Comparison of ENCODE assay signal across 13 cellular contexts in genomic region chr2:64650257-64650656, GRCh38. TPM values are rescaled to one million over a fixed set of nuclear protein-coding genes. Genes with fewer than 3 reads are reported as not detected.
DNase-seq lines count a peak whose midpoint lies in the region; ATAC-seq and TF ChIP-seq lines count a peak whose summit lies in the region.
"Had no signal": no experiment of that assay in that cellular context is flagged by ENCODE, and none has a peak within 500 bp of the region (broad histone marks: within the 10 kb centered on the region; RNA-seq: fewer than 3 reads in every experiment).

No MANE protein-coding gene starts in this region.

- peaks cover 74% of the 10 kb centered on the region for H4K20me1 ChIP-seq in neural progenitor cell (ENCODE audit: low read depth)

- no peak for TF ChIP-seq POLR2A in body of pancreas (IDR thresholded peaks at IDR 0.05)
- no peak for TF ChIP-seq POLR2A in vagina (IDR thresholded peaks at IDR 0.05)

- TF ChIP-seq CTCF in body of pancreas (IDR thresholded peaks at IDR 0.05), result no peak
- no peak for TF ChIP-seq CTCF in neural progenitor cell (IDR thresholded peaks at IDR 0.05)
- no peak for TF ChIP-seq CTCF in vagina (IDR thresholded peaks at IDR 0.05)

- H3K9ac ChIP-seq in neural progenitor cell, result no peak overlapping the region

- H3K27me3 Mint-ChIP-seq in neural progenitor cell (ENCODE audit: insufficient read depth, low read depth), result no peaks in the 10 kb centered on the region
- no peaks in the 10 kb centered on the region for H3K27me3 Mint-ChIP-seq in stimulated activated naive B cell treated with anti-CD40 and anti-IgM and Interleukin-4, amounts not matched to agents 10 μg/mL and 1 μg/mL and 100 μg/mL, for 72 hours
- H3K27me3 Mint-ChIP-seq: activated CD8-positive, alpha-beta memory T cell treated with anti-CD3 and anti-CD28 coated beads, Interleukin-2, amount 10 ng/mL, durations not matched to agents 7 days and 5 days; naive B cell had no signal

- H3K27ac ChIP-seq in right cardiac atrium (ENCODE audit: low read length) (peak overlapping the region; percentile 48), body of pancreas (peak overlapping the region in 3 of 4 donors; percentile 44 to 80 (median 71)), neural progenitor cell (no peak overlapping the region), vagina (peak overlapping the region; percentile 67)

- 68% methylated on average over 5 of the region's 5 CpGs for WGBS in right cardiac atrium
- 55% methylated on average over 5 of the region's 5 CpGs for WGBS in body of pancreas, 2 donors

- peak overlapping the region; percentile 31 for H3K4me3 Mint-ChIP-seq in neural progenitor cell
- no peak overlapping the region for H3K4me3 Mint-ChIP-seq in stimulated activated naive B cell treated with anti-CD40 and anti-IgM and Interleukin-4, amounts not matched to agents 10 μg/mL and 1 μg/mL and 100 μg/mL, for 72 hours
- H3K4me3 Mint-ChIP-seq: activated CD8-positive, alpha-beta memory T cell treated with anti-CD3 and anti-CD28 coated beads, Interleukin-2, amount 10 ng/mL, durations not matched to agents 7 days and 5 days had no signal

- H3K9me3 ChIP-seq in right cardiac atrium (ENCODE audit: control insufficient read depth, low read length) (no peaks in the 10 kb centered on the region), body of pancreas (no peaks in the 10 kb centered on the region), neural progenitor cell (ENCODE audit: low read depth) (no peaks in the 10 kb centered on the region), vagina (no peaks in the 10 kb centered on the region)

- no peaks in the 10 kb centered on the region for H3K9me3 Mint-ChIP-seq in neural progenitor cell
- H3K9me3 Mint-ChIP-seq in stimulated activated naive B cell treated with anti-CD40 and anti-IgM and Interleukin-4, amounts not matched to agents 10 μg/mL and 1 μg/mL and 100 μg/mL, for 72 hours, result no peaks in the 10 kb centered on the region
- H3K9me3 Mint-ChIP-seq: naive B cell had no signal

- H3K27ac Mint-ChIP-seq in neural progenitor cell, result no peak overlapping the region
- no peak overlapping the region for H3K27ac Mint-ChIP-seq in stimulated activated naive B cell treated with anti-CD40 and anti-IgM and Interleukin-4, amounts not matched to agents 10 μg/mL and 1 μg/mL and 100 μg/mL, for 72 hours

- peaks cover 64% of the 10 kb centered on the region for H3F3A ChIP-seq in neural progenitor cell (ENCODE audit: low read depth)

- peaks cover 79% of the 10 kb centered on the region for H3K79me2 ChIP-seq in neural progenitor cell (ENCODE audit: low read depth)

- intact Hi-C loops in right cardiac atrium (cut with DNase I), result loop anchor here in 3 of 4 donors (5.0 to 10.0 kb wide), 3 partner anchors 102 to 117 kb away; no protein-coding TSS in a partner anchor
- intact Hi-C loops in left cardiac atrium (cut with DNase I), result loop anchor here (5.0 to 10.0 kb wide), 2 partner anchors 95 to 102 kb away; no protein-coding TSS in a partner anchor
- intact Hi-C loops in body of pancreas (cut with DNase I), result loop anchor here (10.0 kb wide), 1 partner anchor 105 kb away; no protein-coding TSS in a partner anchor
- intact Hi-C loops in vagina (cut with DNase I), result loop anchor here (5.0 kb wide), 2 partner anchors 102 to 117 kb away; no protein-coding TSS in a partner anchor

- no peaks in the 10 kb centered on the region for H3K36me3 ChIP-seq in body of pancreas (replicated peaks in 1 of 2; ENCODE audit: insufficient read depth in 1 of 2, low read depth in 2 of 2)
- no peaks in the 10 kb centered on the region for H3K36me3 ChIP-seq in neural progenitor cell
- H3K36me3 ChIP-seq in vagina, result no peaks in the 10 kb centered on the region

- DNase-seq in right cardiac atrium (no peak), left cardiac atrium (no peak), body of pancreas (no peak), neural progenitor cell (ENCODE audit: low spot score) (no peak), vagina (ENCODE audit: extremely low spot score in 2 of 2) (no peak), hepatic stellate cell (ENCODE audit: low spot score) (no peak)
- DNase-seq in stimulated activated naive B cell treated with anti-CD40 and anti-IgM and Interleukin-4, amounts not matched to agents 10 μg/mL and 1 μg/mL and 100 μg/mL, for 72 hours, result no peak
- DNase-seq: activated CD8-positive, alpha-beta memory T cell treated with anti-CD3 and anti-CD28 coated beads, Interleukin-2, amount 10 ng/mL, durations not matched to agents 7 days and 5 days; GOT3; naive B cell; NCI-H1417 treated with DMSO at 0.1 percent for 48 hours had no signal

- H3K4me1 Mint-ChIP-seq in neural progenitor cell, result peaks cover 70% of the 10 kb centered on the region
- peaks cover 35 to 72% of the 10 kb centered on the region in 2 donors for H3K4me1 Mint-ChIP-seq in stimulated activated naive B cell treated with anti-CD40 and anti-IgM and Interleukin-4, amounts not matched to agents 10 μg/mL and 1 μg/mL and 100 μg/mL, for 72 hours

- H3K4me3 ChIP-seq in right cardiac atrium (ENCODE audit: low read length), result no peak overlapping the region
- no peak overlapping the region for H3K4me3 ChIP-seq in body of pancreas
- no peak overlapping the region for H3K4me3 ChIP-seq in neural progenitor cell
- no peak overlapping the region for H3K4me3 ChIP-seq in vagina

- ATAC-seq in right cardiac atrium (no peak), left cardiac atrium (no peak), body of pancreas (no peak), GM21576 (IDR thresholded peaks at IDR 0.05; ENCODE audit: unreplicated experiment) (no peak)
- ATAC-seq in stimulated activated naive B cell treated with anti-CD40 and anti-IgM and Interleukin-4, amounts not matched to agents 10 μg/mL and 1 μg/mL and 100 μg/mL, for 72 hours (replicated peaks), result no peak
- ATAC-seq: activated CD8-positive, alpha-beta memory T cell treated with anti-CD3 and anti-CD28 coated beads, Interleukin-2, amount 10 ng/mL, durations not matched to agents 7 days and 5 days; Right ventricle myocardium inferior had no signal

- H2AFZ ChIP-seq in neural progenitor cell (replicated peaks), result no peak overlapping the region

- no peaks in the 10 kb centered on the region for H3K36me3 Mint-ChIP-seq in neural progenitor cell
- peaks cover 0 to 2% of the 10 kb centered on the region in 2 donors for H3K36me3 Mint-ChIP-seq in stimulated activated naive B cell treated with anti-CD40 and anti-IgM and Interleukin-4, amounts not matched to agents 10 μg/mL and 1 μg/mL and 100 μg/mL, for 72 hours
- H3K36me3 Mint-ChIP-seq: activated CD8-positive, alpha-beta memory T cell treated with anti-CD3 and anti-CD28 coated beads, Interleukin-2, amount 10 ng/mL, durations not matched to agents 7 days and 5 days; naive B cell had no signal

- H3K4me2 ChIP-seq in neural progenitor cell, result peak overlapping the region; percentile 88

- H3K27me3 ChIP-seq in right cardiac atrium (ENCODE audit: control insufficient read depth, insufficient read depth) (no peaks in the 10 kb centered on the region), body of pancreas (no peaks in the 10 kb centered on the region), neural progenitor cell (no peaks in the 10 kb centered on the region), vagina (no peaks in the 10 kb centered on the region)

- H3K4me1 ChIP-seq in right cardiac atrium (ENCODE audit: control insufficient read depth, insufficient read depth, low read length), result no peaks in the 10 kb centered on the region
- peaks cover 71% of the 10 kb centered on the region for H3K4me1 ChIP-seq in body of pancreas
- H3K4me1 ChIP-seq in neural progenitor cell, result peaks cover 61% of the 10 kb centered on the region
- peaks cover 79% of the 10 kb centered on the region for H3K4me1 ChIP-seq in vagina

RNA-seq across cellular contexts. Expression of gene SERTAD2, which starts 3.5 kb away (rescaled TPM):
- total RNA-seq in right cardiac atrium (10 to 100 TPM; 17.9 to 25.4 (median 20.0) TPM), left cardiac atrium (10 to 100 TPM; 14.3 to 14.7 TPM), body of pancreas (1 to 10 TPM; 3.3 to 6.7 TPM), neural progenitor cell (ENCODE audit: low replicate concordance) (12.2 and 19.1 TPM in 2 replicates), vagina (19.2 TPM)
- 8.2 TPM for polyA plus RNA-seq in right cardiac atrium
